In the genomic region with DNA sequence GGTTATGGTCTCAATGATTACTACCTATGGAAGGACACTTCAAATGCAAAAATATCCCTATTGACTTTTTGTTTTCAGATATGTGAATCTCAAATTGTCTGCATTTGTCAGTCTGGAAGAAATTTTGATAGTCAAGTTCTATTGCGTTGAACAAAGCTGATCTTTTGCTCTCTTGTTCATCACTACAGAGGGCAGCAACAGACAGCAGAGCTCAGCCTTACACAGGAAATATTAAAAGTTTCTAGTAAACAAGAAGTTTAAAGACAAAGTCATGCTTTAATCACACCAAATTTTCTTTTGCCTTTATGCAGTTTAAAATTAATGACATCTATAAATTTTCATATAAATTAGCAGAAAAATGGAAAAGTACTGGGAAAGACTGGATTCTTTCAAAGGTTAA, we compare ENCODE assay signal across 1 cellular context.
TF ChIP-seq lines count a peak whose summit lies in the region.

No MANE protein-coding gene starts in this region.

TF ChIP-seq in H1, 55 proteins besides CTCF, POLR2A, EP300 and RAD21 (continued from another document):
- TF ChIP-seq BRCA1 (IDR thresholded peaks at IDR 0.05; ENCODE audit: low read depth, low read length): no peak
- no peak for TF ChIP-seq CBX5 (IDR thresholded peaks at IDR 0.05; ENCODE audit: low read depth, low read length)
- TF ChIP-seq, protein P1, sequence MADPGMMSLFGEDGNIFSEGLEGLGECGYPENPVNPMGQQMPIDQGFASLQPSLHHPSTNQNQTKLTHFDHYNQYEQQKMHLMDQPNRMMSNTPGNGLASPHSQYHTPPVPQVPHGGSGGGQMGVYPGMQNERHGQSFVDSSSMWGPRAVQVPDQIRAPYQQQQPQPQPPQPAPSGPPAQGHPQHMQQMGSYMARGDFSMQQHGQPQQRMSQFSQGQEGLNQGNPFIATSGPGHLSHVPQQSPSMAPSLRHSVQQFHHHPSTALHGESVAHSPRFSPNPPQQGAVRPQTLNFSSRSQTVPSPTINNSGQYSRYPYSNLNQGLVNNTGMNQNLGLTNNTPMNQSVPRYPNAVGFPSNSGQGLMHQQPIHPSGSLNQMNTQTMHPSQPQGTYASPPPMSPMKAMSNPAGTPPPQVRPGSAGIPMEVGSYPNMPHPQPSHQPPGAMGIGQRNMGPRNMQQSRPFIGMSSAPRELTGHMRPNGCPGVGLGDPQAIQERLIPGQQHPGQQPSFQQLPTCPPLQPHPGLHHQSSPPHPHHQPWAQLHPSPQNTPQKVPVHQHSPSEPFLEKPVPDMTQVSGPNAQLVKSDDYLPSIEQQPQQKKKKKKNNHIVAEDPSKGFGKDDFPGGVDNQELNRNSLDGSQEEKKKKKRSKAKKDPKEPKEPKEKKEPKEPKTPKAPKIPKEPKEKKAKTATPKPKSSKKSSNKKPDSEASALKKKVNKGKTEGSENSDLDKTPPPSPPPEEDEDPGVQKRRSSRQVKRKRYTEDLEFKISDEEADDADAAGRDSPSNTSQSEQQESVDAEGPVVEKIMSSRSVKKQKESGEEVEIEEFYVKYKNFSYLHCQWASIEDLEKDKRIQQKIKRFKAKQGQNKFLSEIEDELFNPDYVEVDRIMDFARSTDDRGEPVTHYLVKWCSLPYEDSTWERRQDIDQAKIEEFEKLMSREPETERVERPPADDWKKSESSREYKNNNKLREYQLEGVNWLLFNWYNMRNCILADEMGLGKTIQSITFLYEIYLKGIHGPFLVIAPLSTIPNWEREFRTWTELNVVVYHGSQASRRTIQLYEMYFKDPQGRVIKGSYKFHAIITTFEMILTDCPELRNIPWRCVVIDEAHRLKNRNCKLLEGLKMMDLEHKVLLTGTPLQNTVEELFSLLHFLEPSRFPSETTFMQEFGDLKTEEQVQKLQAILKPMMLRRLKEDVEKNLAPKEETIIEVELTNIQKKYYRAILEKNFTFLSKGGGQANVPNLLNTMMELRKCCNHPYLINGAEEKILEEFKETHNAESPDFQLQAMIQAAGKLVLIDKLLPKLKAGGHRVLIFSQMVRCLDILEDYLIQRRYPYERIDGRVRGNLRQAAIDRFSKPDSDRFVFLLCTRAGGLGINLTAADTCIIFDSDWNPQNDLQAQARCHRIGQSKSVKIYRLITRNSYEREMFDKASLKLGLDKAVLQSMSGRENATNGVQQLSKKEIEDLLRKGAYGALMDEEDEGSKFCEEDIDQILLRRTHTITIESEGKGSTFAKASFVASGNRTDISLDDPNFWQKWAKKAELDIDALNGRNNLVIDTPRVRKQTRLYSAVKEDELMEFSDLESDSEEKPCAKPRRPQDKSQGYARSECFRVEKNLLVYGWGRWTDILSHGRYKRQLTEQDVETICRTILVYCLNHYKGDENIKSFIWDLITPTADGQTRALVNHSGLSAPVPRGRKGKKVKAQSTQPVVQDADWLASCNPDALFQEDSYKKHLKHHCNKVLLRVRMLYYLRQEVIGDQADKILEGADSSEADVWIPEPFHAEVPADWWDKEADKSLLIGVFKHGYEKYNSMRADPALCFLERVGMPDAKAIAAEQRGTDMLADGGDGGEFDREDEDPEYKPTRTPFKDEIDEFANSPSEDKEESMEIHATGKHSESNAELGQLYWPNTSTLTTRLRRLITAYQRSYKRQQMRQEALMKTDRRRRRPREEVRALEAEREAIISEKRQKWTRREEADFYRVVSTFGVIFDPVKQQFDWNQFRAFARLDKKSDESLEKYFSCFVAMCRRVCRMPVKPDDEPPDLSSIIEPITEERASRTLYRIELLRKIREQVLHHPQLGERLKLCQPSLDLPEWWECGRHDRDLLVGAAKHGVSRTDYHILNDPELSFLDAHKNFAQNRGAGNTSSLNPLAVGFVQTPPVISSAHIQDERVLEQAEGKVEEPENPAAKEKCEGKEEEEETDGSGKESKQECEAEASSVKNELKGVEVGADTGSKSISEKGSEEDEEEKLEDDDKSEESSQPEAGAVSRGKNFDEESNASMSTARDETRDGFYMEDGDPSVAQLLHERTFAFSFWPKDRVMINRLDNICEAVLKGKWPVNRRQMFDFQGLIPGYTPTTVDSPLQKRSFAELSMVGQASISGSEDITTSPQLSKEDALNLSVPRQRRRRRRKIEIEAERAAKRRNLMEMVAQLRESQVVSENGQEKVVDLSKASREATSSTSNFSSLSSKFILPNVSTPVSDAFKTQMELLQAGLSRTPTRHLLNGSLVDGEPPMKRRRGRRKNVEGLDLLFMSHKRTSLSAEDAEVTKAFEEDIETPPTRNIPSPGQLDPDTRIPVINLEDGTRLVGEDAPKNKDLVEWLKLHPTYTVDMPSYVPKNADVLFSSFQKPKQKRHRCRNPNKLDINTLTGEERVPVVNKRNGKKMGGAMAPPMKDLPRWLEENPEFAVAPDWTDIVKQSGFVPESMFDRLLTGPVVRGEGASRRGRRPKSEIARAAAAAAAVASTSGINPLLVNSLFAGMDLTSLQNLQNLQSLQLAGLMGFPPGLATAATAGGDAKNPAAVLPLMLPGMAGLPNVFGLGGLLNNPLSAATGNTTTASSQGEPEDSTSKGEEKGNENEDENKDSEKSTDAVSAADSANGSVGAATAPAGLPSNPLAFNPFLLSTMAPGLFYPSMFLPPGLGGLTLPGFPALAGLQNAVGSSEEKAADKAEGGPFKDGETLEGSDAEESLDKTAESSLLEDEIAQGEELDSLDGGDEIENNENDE (IDR thresholded peaks at IDR 0.05; ENCODE audit: insufficient replicate concordance, low read length): no peak
- no peak for TF ChIP-seq JUND (IDR thresholded peaks at IDR 0.05; ENCODE audit: low read length)
- TF ChIP-seq KDM4A (IDR thresholded peaks at IDR 0.05; ENCODE audit: low read depth, low read length, severe bottlenecking): no peak
- no peak for TF ChIP-seq TEAD4 (IDR thresholded peaks at IDR 0.05; ENCODE audit: low read depth, low read length)
